25 cellular contexts compared by ENCODE assay signal in genomic region chr1:81115422-81115821, GRCh38.
DNase-seq lines count a peak whose midpoint lies in the region; FAIRE-seq and TF ChIP-seq lines count a peak whose summit lies in the region.
"Had no signal": no experiment of that assay in that cellular context is flagged by ENCODE, and none has a peak within 500 bp of the region (broad histone marks: within the 10 kb centered on the region; RNA-seq: fewer than 3 reads in every experiment).

No MANE protein-coding gene starts in this region.

- FAIRE-seq in keratinocyte (lab: Jason Lieb, UNC): peak; percentile 13
- FAIRE-seq: GM18507 had no signal

- no peaks in the 10 kb centered on the region for H4K20me1 ChIP-seq in keratinocyte (ENCODE audit: control insufficient read depth, extremely low read depth, insufficient read depth, low read length)

- dilution Hi-C loops in keratinocyte (cut with MboI; ENCODE audit: extremely low pct_ligation_motif_present, low sequenced_read_pairs): no loop called here

- no peak overlapping the region for H3K9ac ChIP-seq in keratinocyte (ENCODE audit: control insufficient read depth, extremely low read depth, insufficient read depth, low read length)

- peaks cover 31% of the 10 kb centered on the region for H3K4me1 ChIP-seq in keratinocyte (ENCODE audit: control insufficient read depth, extremely low read depth, insufficient read depth, low read length)
- H3K4me1 ChIP-seq: BE2C had no signal

- no peak overlapping the region for H2AFZ ChIP-seq in keratinocyte (ENCODE audit: control insufficient read depth, low read length)

- no peaks in the 10 kb centered on the region for H3K9me1 ChIP-seq in keratinocyte (ENCODE audit: control insufficient read depth, extremely low read depth, insufficient read depth, low read length)

- H3K27ac ChIP-seq in keratinocyte (ENCODE audit: control insufficient read depth, insufficient read depth, low read length): no peak overlapping the region
- H3K27ac ChIP-seq: 22Rv1, RWPE1 had no signal

- H3K4me3 ChIP-seq in keratinocyte (ENCODE audit: control insufficient read depth in 2 of 3, extremely low read depth in 1 of 3, insufficient read depth in 2 of 3, low read depth in 1 of 3, low read length in 3 of 3): no peak overlapping the region
- H3K4me3 ChIP-seq: HAP-1 had no signal

- no peaks in the 10 kb centered on the region for H3K79me2 ChIP-seq in keratinocyte (ENCODE audit: control insufficient read depth, insufficient read depth, low read length)

- H3K9me3 ChIP-seq in keratinocyte (ENCODE audit: control insufficient read depth, low read depth, low read length): no peaks in the 10 kb centered on the region
- H3K9me3 ChIP-seq: BE2C, HAP-1 had no signal

- H3K4me2 ChIP-seq in keratinocyte (ENCODE audit: control insufficient read depth, extremely low read depth, insufficient read depth, low read depth, low read length): no peak overlapping the region

- no peak for TF ChIP-seq CTCF in keratinocyte (optimal IDR thresholded peaks at IDR 0.05 in 1 of 3, IDR thresholded peaks at IDR 0.05 in 1 of 3, conservative IDR thresholded peaks at IDR 0.05 in 1 of 3; ENCODE audit: extremely low read depth in 1 of 3, insufficient read depth in 2 of 3, low read length in 3 of 3)

- no peaks in the 10 kb centered on the region for H3K36me3 ChIP-seq in keratinocyte (ENCODE audit: control insufficient read depth in 2 of 2, extremely low read depth in 1 of 2, insufficient read depth in 2 of 2, low read length in 2 of 2)
- H3K36me3 ChIP-seq: BE2C, HAP-1 had no signal

- DNase-seq in DMS53 (lab: John Stamatoyannopoulos, UW) (peak; percentile 20), DMS53 treated with DMSO at 0.1 percent for 48 hours (lab: John Stamatoyannopoulos, UW; ENCODE audit: unreplicated experiment) (no peak), NAMALWA (ENCODE audit: low spot score) (peak; percentile 11), keratinocyte (ENCODE audit: low read depth, low spot score) (no peak), NCI-H524 treated with DMSO at 0.1 percent for 48 hours (lab: John Stamatoyannopoulos, UW) (no peak), putamen (ENCODE audit: low spot score) (no peak)
- no peak for DNase-seq in stimulated activated CD4-positive, alpha-beta T cell treated with anti-CD3 and anti-CD28 coated beads, Interleukin-4, amount 100 ng/mL, for 1 hour
- DNase-seq: ACHN; BE2C; CD8-positive, alpha-beta memory T cell; DMS 273 treated with DMSO at 0.1 percent for 48 hours; DND-41; GOT3; KG1; MM.1S; NCI-H1048; NCI-H187; NCI-H2081 treated with DMSO at 0.1 percent for 48 hours; NCI-H446; NCI-H526; SHP77 had no signal

- H3K27me3 ChIP-seq in keratinocyte (ENCODE audit: control insufficient read depth, extremely low read depth, insufficient read depth, low read length): no peaks in the 10 kb centered on the region
- H3K27me3 ChIP-seq: BE2C had no signal

Comparison
In these comparisons a context has a peak if more than half of its experiments do, and no peak if none do; other contexts are left out.
1. DNase-seq: peak in DMS53 (single experiment) and NAMALWA (single experiment); none in DMS53 treated with DMSO at 0.1 percent for 48 hours (single experiment), keratinocyte (single experiment), NCI-H524 treated with DMSO at 0.1 percent for 48 hours (single experiment), stimulated activated CD4-positive, alpha-beta T cell treated with anti-CD3 and anti-CD28 coated beads, Interleukin-4, amount 100 ng/mL, for 1 hour (single experiment) and putamen (single experiment).